14 cellular contexts compared by ENCODE assay signal in the genomic region with DNA sequence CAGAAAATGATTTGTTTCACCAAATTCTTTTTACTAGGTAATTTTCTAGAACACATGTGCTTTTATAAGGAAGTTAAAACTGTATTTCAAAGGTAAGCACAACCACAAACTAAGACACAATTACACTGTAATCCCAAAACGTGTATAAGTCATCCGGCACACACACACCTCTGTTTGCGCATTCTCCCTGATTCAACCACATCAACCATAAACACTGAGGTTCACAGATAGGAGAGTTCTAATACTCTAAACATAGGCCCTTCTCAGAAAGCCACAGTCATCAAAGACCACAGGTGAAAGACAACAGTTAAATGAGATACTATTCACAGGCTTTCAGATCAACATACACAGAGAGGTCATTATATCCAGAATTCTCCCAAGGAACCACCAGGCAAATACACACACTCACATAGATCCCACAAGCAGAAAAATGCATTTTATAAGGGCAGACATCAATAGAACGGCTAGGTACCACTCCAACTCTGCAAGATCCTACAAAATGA. TPM values are rescaled to one million over a fixed set of nuclear protein-coding genes. Genes with fewer than 3 reads are reported as not detected.
DNase-seq lines count a peak whose midpoint lies in the region; ATAC-seq and TF ChIP-seq lines count a peak whose summit lies in the region.
"Had no signal": no experiment of that assay in that cellular context is flagged by ENCODE, and none has a peak within 500 bp of the region (broad histone marks: within the 10 kb centered on the region; RNA-seq: fewer than 3 reads in every experiment).

No MANE protein-coding gene starts in this region.

- intact Hi-C loops in activated CD4-positive, alpha-beta T cell treated with anti-CD3 and anti-CD28 coated beads for 36 hours (cut with DNase I, micrococcal nuclease) = no loop called here

- POLR2A ChIA-PET in activated CD4-positive, alpha-beta T cell treated with anti-CD3 and anti-CD28 coated beads for 36 hours (lab: Charles Lee) = no interaction called here

- H3K4me3 Mint-ChIP-seq in activated CD4-positive, alpha-beta T cell treated with anti-CD3 and anti-CD28 coated beads for 36 hours = no peak overlapping the region
- H3K4me3 Mint-ChIP-seq: activated CD4-positive, alpha-beta memory T cell treated with anti-CD3 and anti-CD28 coated beads for 36 hours had no signal

- H3K9ac ChIP-seq in KMS-11 = no peak overlapping the region; the same call in 1 of the 2 replicates
- peak overlapping the region in 1 of 3 donors; percentile 57 for H3K9ac ChIP-seq in skeletal muscle tissue (ENCODE audit: low read depth in 1 of 3, low read length in 3 of 3)

- H3K36me3 Mint-ChIP-seq in activated CD4-positive, alpha-beta T cell treated with anti-CD3 and anti-CD28 coated beads for 36 hours (ENCODE audit: low read depth) = no peaks in the 10 kb centered on the region
- H3K36me3 Mint-ChIP-seq: activated CD4-positive, alpha-beta memory T cell treated with anti-CD3 and anti-CD28 coated beads for 36 hours had no signal

- no peak overlapping the region for H2AFZ ChIP-seq in KMS-11 (ENCODE audit: low read depth)

- H3K36me3 ChIP-seq in KMS-11 (ENCODE audit: insufficient read depth) (no peaks in the 10 kb centered on the region), gastroesophageal sphincter (peaks cover 0 to 5% of the 10 kb centered on the region in 2 donors), skeletal muscle tissue (ENCODE audit: control insufficient read depth in 3 of 3, insufficient read depth in 3 of 3, low read length in 3 of 3) (peaks cover 0 to 3% (median 0%) of the 10 kb centered on the region in 3 donors)

- no peak for DNase-seq in activated CD4-positive, alpha-beta T cell treated with anti-CD3 and anti-CD28 coated beads for 36 hours
- DNase-seq in activated CD4-positive, alpha-beta T cell treated with anti-CD3 and anti-CD28 coated beads for 1 hour = no peak
- DNase-seq in NCI-H187 (lab: John Stamatoyannopoulos, UW) = no peak
- DNase-seq: activated CD4-positive, alpha-beta memory T cell treated with anti-CD3 and anti-CD28 coated beads for 36 hours; body of pancreas; hypothalamus; left cardiac atrium; NCI-H1694 treated with DMSO at 0.1 percent for 48 hours had no signal

- no peaks in the 10 kb centered on the region for H4K20me1 ChIP-seq in KMS-11 (ENCODE audit: insufficient read depth)

- H3K4me1 ChIP-seq in KMS-11 (ENCODE audit: low read depth, poor library complexity, severe bottlenecking) (peaks cover 86% of the 10 kb centered on the region), gastroesophageal sphincter (peaks cover 10 to 75% (median 14%) of the 10 kb centered on the region in 3 donors), skeletal muscle tissue (ENCODE audit: control insufficient read depth in 3 of 3, insufficient read depth in 3 of 3, low read length in 3 of 3) (peaks cover 31 to 36% (median 36%) of the 10 kb centered on the region in 3 donors)

- peak overlapping the region; percentile 83 for H3K4me2 ChIP-seq in KMS-11

- no peaks in the 10 kb centered on the region for H3K9me3 ChIP-seq in gastroesophageal sphincter
- H3K9me3 ChIP-seq in skeletal muscle tissue (ENCODE audit: control insufficient read depth in 3 of 3, low read length in 3 of 3) = no peaks in the 10 kb centered on the region
- H3K9me3 ChIP-seq: body of pancreas, SJSA1 had no signal

- H3K4me3 ChIP-seq in KMS-11 (IDR thresholded peaks at IDR 0.05; ENCODE audit: insufficient read depth, low read depth, low read length) (no peak overlapping the region), gastroesophageal sphincter (peak overlapping the region in 1 of 2 donors; percentile 87), skeletal muscle tissue (ENCODE audit: low read length in 3 of 3) (peak overlapping the region in 2 of 3 donors; percentile 32 to 78)
- H3K4me3 ChIP-seq: body of pancreas, SJSA1 had no signal

- CTCF ChIA-PET in activated CD4-positive, alpha-beta T cell treated with anti-CD3 and anti-CD28 coated beads for 36 hours (lab: Charles Lee) = interaction anchor here (0.9 kb wide), 1 partner anchor 10 kb away, joined by 3 read pairs; no protein-coding TSS in a partner anchor

- H3K27ac Mint-ChIP-seq in activated CD4-positive, alpha-beta T cell treated with anti-CD3 and anti-CD28 coated beads for 36 hours = peak overlapping the region; percentile 37
- H3K27ac Mint-ChIP-seq: activated CD4-positive, alpha-beta memory T cell treated with anti-CD3 and anti-CD28 coated beads for 36 hours had no signal

- H3K27ac ChIP-seq in KMS-11 = peak overlapping the region; percentile 83; the same call in 1 of the 2 replicates
- H3K27ac ChIP-seq in gastroesophageal sphincter = peak overlapping the region in 3 of 4 donors; percentile 39 to 65 (median 60)
- H3K27ac ChIP-seq in skeletal muscle tissue (ENCODE audit: low read depth, low read length) = peak overlapping the region; percentile 50
- H3K27ac ChIP-seq: body of pancreas, SJSA1 had no signal

- H3K9me3 Mint-ChIP-seq in activated CD4-positive, alpha-beta T cell treated with anti-CD3 and anti-CD28 coated beads for 36 hours (ENCODE audit: low read depth) = no peaks in the 10 kb centered on the region
- H3K9me3 Mint-ChIP-seq: activated CD4-positive, alpha-beta memory T cell treated with anti-CD3 and anti-CD28 coated beads for 36 hours had no signal

- TF ChIP-seq CTCF in KMS-11 (conservative IDR thresholded peaks at IDR 0.05; ENCODE audit: low read depth, low read length) = no peak
- no peak for TF ChIP-seq CTCF in gastroesophageal sphincter (IDR thresholded peaks at IDR 0.05)

- TF ChIP-seq EP300 in gastroesophageal sphincter (IDR thresholded peaks at IDR 0.05) = no peak

- H3K79me2 ChIP-seq in KMS-11 (ENCODE audit: insufficient read depth, low read depth) = peaks cover 80% of the 10 kb centered on the region

- H3K27me3 Mint-ChIP-seq in activated CD4-positive, alpha-beta T cell treated with anti-CD3 and anti-CD28 coated beads for 36 hours = no peaks in the 10 kb centered on the region
- H3K27me3 Mint-ChIP-seq: activated CD4-positive, alpha-beta memory T cell treated with anti-CD3 and anti-CD28 coated beads for 36 hours had no signal

- TF ChIP-seq POLR2A in gastroesophageal sphincter (IDR thresholded peaks at IDR 0.05) = no peak

- no peak for ATAC-seq in activated CD4-positive, alpha-beta T cell treated with anti-CD3 and anti-CD28 coated beads for 36 hours
- no peak for ATAC-seq in gastroesophageal sphincter
- no peak for ATAC-seq in GM21528 (IDR thresholded peaks at IDR 0.05; ENCODE audit: low FRiP score, unreplicated experiment)
- ATAC-seq in GM21619 (IDR thresholded peaks at IDR 0.05; ENCODE audit: unreplicated experiment) = no peak
- ATAC-seq: body of pancreas, left cardiac atrium had no signal

- H3K27me3 ChIP-seq in KMS-11 (ENCODE audit: insufficient read depth, low read depth) (no peaks in the 10 kb centered on the region), gastroesophageal sphincter (no peaks in the 10 kb centered on the region), skeletal muscle tissue (ENCODE audit: control insufficient read depth in 3 of 3, insufficient read depth in 3 of 3, low read length in 3 of 3) (no peaks in the 10 kb centered on the region)
- H3K27me3 ChIP-seq: body of pancreas, SJSA1 had no signal

- H3K4me1 Mint-ChIP-seq in activated CD4-positive, alpha-beta T cell treated with anti-CD3 and anti-CD28 coated beads for 36 hours = peaks cover 47% of the 10 kb centered on the region

- 71 to 100% methylated on average over 2 to 4 of the region's 4 CpGs for WGBS in gastroesophageal sphincter (ENCODE audit: low coverage in 1 of 2), 2 donors

RNA-seq across cellular contexts. Expression of a gene that starts 3.2 kb away (rescaled TPM):
- 1 to 10 TPM; 7.5 to 8.2 TPM for total RNA-seq in activated CD4-positive, alpha-beta T cell treated with anti-CD3 and anti-CD28 coated beads for 36 hours
- 10 to 100 TPM; 18.7 to 34.6 (median 31.5) TPM for total RNA-seq in gastroesophageal sphincter
- total RNA-seq in skeletal muscle tissue = 6.3 TPM

RNA-seq across cellular contexts. Expression of a gene that starts 6.8 kb away (rescaled TPM):
- 10 to 100 TPM; 51.2 to 58.7 TPM for total RNA-seq in activated CD4-positive, alpha-beta T cell treated with anti-CD3 and anti-CD28 coated beads for 36 hours
- total RNA-seq in gastroesophageal sphincter = 10 to 100 TPM; 65.0 to 95.9 (median 82.3) TPM
- 30.8 TPM for total RNA-seq in skeletal muscle tissue
